ENCODE assay signal across 1 cellular context in genomic region chr20:54207743-54208491, GRCh38.
TF ChIP-seq lines count a peak whose summit lies in the region.

Gene PFDN4, plus strand, starts transcription at chr20:54208087. Its CDS starts 14 bp downstream, at chr20:54208101.

TF ChIP-seq in Ishikawa, 13 proteins besides CTCF, POLR2A, EP300 and RAD21 (continued from another document):
- TF ChIP-seq TCF12 (IDR thresholded peaks at IDR 0.05; ENCODE audit: low read depth) (peak; percentile 61; the same call in 1 of the 2 replicates), YY1 (IDR thresholded peaks at IDR 0.05; ENCODE audit: low read depth) (peak; percentile 93)
